Comparison of ENCODE assay signal across 9 cellular contexts in genomic region chr14:89351958-89352404, GRCh38.
DNase-seq lines count a peak whose midpoint lies in the region; ATAC-seq and TF ChIP-seq lines count a peak whose summit lies in the region.
"Had no signal": no experiment of that assay in that cellular context is flagged by ENCODE, and none has a peak within 500 bp of the region (broad histone marks: within the 10 kb centered on the region; RNA-seq: fewer than 3 reads in every experiment).

No MANE protein-coding gene starts in this region.

- H3K4me3 ChIP-seq in SJSA1, result no peak overlapping the region
- H3K4me3 ChIP-seq in fibroblast of villous mesenchyme (ENCODE audit: low read depth, low read length), result no peak overlapping the region
- no peak overlapping the region for H3K4me3 ChIP-seq in gastrocnemius medialis
- H3K4me3 ChIP-seq: K562 had no signal

- DNase-seq in SJSA1 (ENCODE audit: low read depth in 1 of 2, low spot score in 2 of 2), result no peak
- DNase-seq in fibroblast of villous mesenchyme (ENCODE audit: low read depth), result peak; percentile 91
- no peak for DNase-seq in gastrocnemius medialis
- DNase-seq in NCI-H1694 treated with DMSO at 0.1 percent for 48 hours (lab: John Stamatoyannopoulos, UW), result no peak
- no peak for DNase-seq in H4 (ENCODE audit: low spot score)
- DNase-seq in NCI-H1436 treated with DMSO at 0.1 percent for 48 hours (lab: John Stamatoyannopoulos, UW), result no peak

- H3K9me3 ChIP-seq in SJSA1 (replicated peaks) (no peaks in the 10 kb centered on the region), gastrocnemius medialis (no peaks in the 10 kb centered on the region)

- TF ChIP-seq CTCF in fibroblast of villous mesenchyme (IDR thresholded peaks at IDR 0.05; ENCODE audit: insufficient read depth, low read depth, low read length), result no peak
- TF ChIP-seq CTCF in gastrocnemius medialis (IDR thresholded peaks at IDR 0.05 in 4 of 5, conservative IDR thresholded peaks at IDR 0.05 in 1 of 5), result no peak

- in situ Hi-C loops in gastrocnemius medialis (cut with MboI; ENCODE audit: low sequenced_read_pairs in 4 of 4), result no loop called here

- H3K4me1 ChIP-seq in SJSA1 (replicated peaks), result peaks cover 19% of the 10 kb centered on the region
- H3K4me1 ChIP-seq in gastrocnemius medialis, result peaks cover 45 to 47% of the 10 kb centered on the region in 2 donors

- no peak for TF ChIP-seq POLR2A in gastrocnemius medialis (IDR thresholded peaks at IDR 0.05)

- H3K27me3 ChIP-seq in SJSA1 (replicated peaks) (no peaks in the 10 kb centered on the region), gastrocnemius medialis (no peaks in the 10 kb centered on the region)

- ATAC-seq in GM19395 (IDR thresholded peaks at IDR 0.05; ENCODE audit: unreplicated experiment) (peak; percentile 13), gastrocnemius medialis (no peak), GM19397 (IDR thresholded peaks at IDR 0.05; ENCODE audit: unreplicated experiment) (no peak)
- ATAC-seq: K562 had no signal

- H3K27ac ChIP-seq in SJSA1 (peak overlapping the region; percentile 75), gastrocnemius medialis (peak overlapping the region; percentile 42 to 79 (median 50))

- intact Hi-C loops in gastrocnemius medialis (cut with DNase I; ENCODE audit: low total_unique reads), result no loop called here

- H3K36me3 ChIP-seq in SJSA1 (peaks cover 15% of the 10 kb centered on the region), gastrocnemius medialis (no peaks in the 10 kb centered on the region)
